1 cellular context compared by ENCODE assay signal in the genomic region with DNA sequence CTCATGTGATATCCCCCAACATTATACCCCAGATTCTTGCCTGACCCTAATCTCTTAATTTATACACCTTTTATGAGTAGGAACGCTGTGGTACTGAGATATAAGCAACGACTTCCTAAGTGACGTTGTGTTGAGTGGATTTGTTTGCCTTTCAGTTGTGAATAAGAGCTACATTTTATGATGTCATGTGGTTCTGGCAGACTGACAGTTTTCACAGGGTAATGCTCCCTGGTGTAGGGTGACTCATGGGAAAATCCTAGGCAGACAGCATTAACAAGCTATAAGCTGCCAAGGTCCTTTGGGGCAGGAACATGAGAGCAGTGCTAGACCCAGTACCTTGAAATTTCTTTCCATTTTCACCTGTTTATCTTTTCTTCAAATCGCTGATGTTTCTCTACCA.
TF ChIP-seq lines count a peak whose summit lies in the region.

No MANE protein-coding gene starts in this region.

TF ChIP-seq in K562, 482 proteins besides CTCF, POLR2A, EP300 and RAD21 (continued from another document):
- TF ChIP-seq TFAM (CRISPR knock-in tag; conservative IDR thresholded peaks at IDR 0.05), result no peak
- no peak for TF ChIP-seq CBFA2T3 (IDR thresholded peaks at IDR 0.05)
- TF ChIP-seq HMG20A (CRISPR knock-in tag; conservative IDR thresholded peaks at IDR 0.05), result no peak
- TF ChIP-seq ZNF174 (CRISPR knock-in tag; IDR thresholded peaks at IDR 0.05), result no peak
- no peak for TF ChIP-seq MTF1 (CRISPR knock-in tag; IDR thresholded peaks at IDR 0.05; ENCODE audit: borderline replicate concordance)
- no peak for TF ChIP-seq STAT5B (CRISPR knock-in tag; IDR thresholded peaks at IDR 0.05)
- TF ChIP-seq MYBL2 (IDR thresholded peaks at IDR 0.05; ENCODE audit: low read depth), result no peak
- TF ChIP-seq MYBL2 (CRISPR knock-in tag; IDR thresholded peaks at IDR 0.05; ENCODE audit: borderline replicate concordance), result no peak
- TF ChIP-seq FOSL1 (tag; conservative IDR thresholded peaks at IDR 0.05), result peak; percentile 67
- TF ChIP-seq, protein P1, sequence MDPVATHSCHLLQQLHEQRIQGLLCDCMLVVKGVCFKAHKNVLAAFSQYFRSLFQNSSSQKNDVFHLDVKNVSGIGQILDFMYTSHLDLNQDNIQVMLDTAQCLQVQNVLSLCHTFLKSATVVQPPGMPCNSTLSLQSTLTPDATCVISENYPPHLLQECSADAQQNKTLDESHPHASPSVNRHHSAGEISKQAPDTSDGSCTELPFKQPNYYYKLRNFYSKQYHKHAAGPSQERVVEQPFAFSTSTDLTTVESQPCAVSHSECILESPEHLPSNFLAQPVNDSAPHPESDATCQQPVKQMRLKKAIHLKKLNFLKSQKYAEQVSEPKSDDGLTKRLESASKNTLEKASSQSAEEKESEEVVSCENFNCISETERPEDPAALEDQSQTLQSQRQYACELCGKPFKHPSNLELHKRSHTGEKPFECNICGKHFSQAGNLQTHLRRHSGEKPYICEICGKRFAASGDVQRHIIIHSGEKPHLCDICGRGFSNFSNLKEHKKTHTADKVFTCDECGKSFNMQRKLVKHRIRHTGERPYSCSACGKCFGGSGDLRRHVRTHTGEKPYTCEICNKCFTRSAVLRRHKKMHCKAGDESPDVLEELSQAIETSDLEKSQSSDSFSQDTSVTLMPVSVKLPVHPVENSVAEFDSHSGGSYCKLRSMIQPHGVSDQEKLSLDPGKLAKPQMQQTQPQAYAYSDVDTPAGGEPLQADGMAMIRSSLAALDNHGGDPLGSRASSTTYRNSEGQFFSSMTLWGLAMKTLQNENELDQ (CRISPR knock-in tag; IDR thresholded peaks at IDR 0.05; ENCODE audit: borderline replicate concordance), result no peak
- TF ChIP-seq, protein P2, sequence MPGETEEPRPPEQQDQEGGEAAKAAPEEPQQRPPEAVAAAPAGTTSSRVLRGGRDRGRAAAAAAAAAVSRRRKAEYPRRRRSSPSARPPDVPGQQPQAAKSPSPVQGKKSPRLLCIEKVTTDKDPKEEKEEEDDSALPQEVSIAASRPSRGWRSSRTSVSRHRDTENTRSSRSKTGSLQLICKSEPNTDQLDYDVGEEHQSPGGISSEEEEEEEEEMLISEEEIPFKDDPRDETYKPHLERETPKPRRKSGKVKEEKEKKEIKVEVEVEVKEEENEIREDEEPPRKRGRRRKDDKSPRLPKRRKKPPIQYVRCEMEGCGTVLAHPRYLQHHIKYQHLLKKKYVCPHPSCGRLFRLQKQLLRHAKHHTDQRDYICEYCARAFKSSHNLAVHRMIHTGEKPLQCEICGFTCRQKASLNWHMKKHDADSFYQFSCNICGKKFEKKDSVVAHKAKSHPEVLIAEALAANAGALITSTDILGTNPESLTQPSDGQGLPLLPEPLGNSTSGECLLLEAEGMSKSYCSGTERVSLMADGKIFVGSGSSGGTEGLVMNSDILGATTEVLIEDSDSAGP (CRISPR knock-in tag; IDR thresholded peaks at IDR 0.05), result no peak
- TF ChIP-seq OTX1 (CRISPR knock-in tag; IDR thresholded peaks at IDR 0.05), result no peak
- TF ChIP-seq SIN3A (IDR thresholded peaks at IDR 0.05; ENCODE audit: borderline replicate concordance in 2 of 2, control insufficient read depth in 1 of 2, low read depth in 2 of 2, low read length in 2 of 2), result no peak
- TF ChIP-seq RFX7 (CRISPR knock-in tag; IDR thresholded peaks at IDR 0.05), result no peak
- TF ChIP-seq PTBP1 (IDR thresholded peaks at IDR 0.05; ENCODE audit: low read depth, low read length), result no peak
- peak; percentile 27 for TF ChIP-seq MEIS2 (IDR thresholded peaks at IDR 0.05; ENCODE audit: partially characterized antibody)
- no peak for TF ChIP-seq PML (IDR thresholded peaks at IDR 0.05; ENCODE audit: low read length)
- no peak for TF ChIP-seq HNRNPUL1 (IDR thresholded peaks at IDR 0.05; ENCODE audit: low read length)
- TF ChIP-seq ZBTB1 (CRISPR knock-in tag; IDR thresholded peaks at IDR 0.05; ENCODE audit: borderline replicate concordance, low read depth), result no peak
- peak; percentile 26; the same call in 1 of the 2 replicates for TF ChIP-seq NFIC (IDR thresholded peaks at IDR 0.05)
- no peak for TF ChIP-seq ZNF197 (CRISPR knock-in tag; IDR thresholded peaks at IDR 0.05; ENCODE audit: low read depth)
- TF ChIP-seq, protein P3, sequence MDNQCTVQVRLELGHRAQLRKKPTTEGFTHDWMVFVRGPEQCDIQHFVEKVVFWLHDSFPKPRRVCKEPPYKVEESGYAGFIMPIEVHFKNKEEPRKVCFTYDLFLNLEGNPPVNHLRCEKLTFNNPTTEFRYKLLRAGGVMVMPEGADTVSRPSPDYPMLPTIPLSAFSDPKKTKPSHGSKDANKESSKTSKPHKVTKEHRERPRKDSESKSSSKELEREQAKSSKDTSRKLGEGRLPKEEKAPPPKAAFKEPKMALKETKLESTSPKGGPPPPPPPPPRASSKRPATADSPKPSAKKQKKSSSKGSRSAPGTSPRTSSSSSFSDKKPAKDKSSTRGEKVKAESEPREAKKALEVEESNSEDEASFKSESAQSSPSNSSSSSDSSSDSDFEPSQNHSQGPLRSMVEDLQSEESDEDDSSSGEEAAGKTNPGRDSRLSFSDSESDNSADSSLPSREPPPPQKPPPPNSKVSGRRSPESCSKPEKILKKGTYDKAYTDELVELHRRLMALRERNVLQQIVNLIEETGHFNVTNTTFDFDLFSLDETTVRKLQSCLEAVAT (IDR thresholded peaks at IDR 0.05), result no peak
- TF ChIP-seq FOS (IDR thresholded peaks at IDR 0.05; ENCODE audit: extremely low read depth, insufficient read length), result no peak
- TF ChIP-seq ETS2 (tag; IDR thresholded peaks at IDR 0.05; ENCODE audit: borderline replicate concordance, poor library complexity, severe bottlenecking), result no peak
- no peak for TF ChIP-seq MAZ (CRISPR knock-in tag; conservative IDR thresholded peaks at IDR 0.05 in 1 of 2, IDR thresholded peaks at IDR 0.05 in 1 of 2)
- TF ChIP-seq ILF3 (IDR thresholded peaks at IDR 0.05; ENCODE audit: borderline replicate concordance), result no peak
- TF ChIP-seq ATF1 (CRISPR knock-in tag; IDR thresholded peaks at IDR 0.05), result no peak
- TF ChIP-seq ATF1 (tag; IDR thresholded peaks at IDR 0.05), result 0 out of 2 replicates have a peak, but pooled peaks have one; percentile 28
- TF ChIP-seq, protein P4, sequence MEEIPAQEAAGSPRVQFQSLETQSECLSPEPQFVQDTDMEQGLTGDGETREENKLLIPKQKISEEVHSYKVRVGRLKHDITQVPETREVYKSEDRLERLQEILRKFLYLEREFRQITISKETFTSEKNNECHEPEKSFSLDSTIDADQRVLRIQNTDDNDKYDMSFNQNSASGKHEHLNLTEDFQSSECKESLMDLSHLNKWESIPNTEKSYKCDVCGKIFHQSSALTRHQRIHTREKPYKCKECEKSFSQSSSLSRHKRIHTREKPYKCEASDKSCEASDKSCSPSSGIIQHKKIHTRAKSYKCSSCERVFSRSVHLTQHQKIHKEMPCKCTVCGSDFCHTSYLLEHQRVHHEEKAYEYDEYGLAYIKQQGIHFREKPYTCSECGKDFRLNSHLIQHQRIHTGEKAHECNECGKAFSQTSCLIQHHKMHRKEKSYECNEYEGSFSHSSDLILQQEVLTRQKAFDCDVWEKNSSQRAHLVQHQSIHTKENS (CRISPR knock-in tag; IDR thresholded peaks at IDR 0.05), result no peak
- TF ChIP-seq, protein P5, sequence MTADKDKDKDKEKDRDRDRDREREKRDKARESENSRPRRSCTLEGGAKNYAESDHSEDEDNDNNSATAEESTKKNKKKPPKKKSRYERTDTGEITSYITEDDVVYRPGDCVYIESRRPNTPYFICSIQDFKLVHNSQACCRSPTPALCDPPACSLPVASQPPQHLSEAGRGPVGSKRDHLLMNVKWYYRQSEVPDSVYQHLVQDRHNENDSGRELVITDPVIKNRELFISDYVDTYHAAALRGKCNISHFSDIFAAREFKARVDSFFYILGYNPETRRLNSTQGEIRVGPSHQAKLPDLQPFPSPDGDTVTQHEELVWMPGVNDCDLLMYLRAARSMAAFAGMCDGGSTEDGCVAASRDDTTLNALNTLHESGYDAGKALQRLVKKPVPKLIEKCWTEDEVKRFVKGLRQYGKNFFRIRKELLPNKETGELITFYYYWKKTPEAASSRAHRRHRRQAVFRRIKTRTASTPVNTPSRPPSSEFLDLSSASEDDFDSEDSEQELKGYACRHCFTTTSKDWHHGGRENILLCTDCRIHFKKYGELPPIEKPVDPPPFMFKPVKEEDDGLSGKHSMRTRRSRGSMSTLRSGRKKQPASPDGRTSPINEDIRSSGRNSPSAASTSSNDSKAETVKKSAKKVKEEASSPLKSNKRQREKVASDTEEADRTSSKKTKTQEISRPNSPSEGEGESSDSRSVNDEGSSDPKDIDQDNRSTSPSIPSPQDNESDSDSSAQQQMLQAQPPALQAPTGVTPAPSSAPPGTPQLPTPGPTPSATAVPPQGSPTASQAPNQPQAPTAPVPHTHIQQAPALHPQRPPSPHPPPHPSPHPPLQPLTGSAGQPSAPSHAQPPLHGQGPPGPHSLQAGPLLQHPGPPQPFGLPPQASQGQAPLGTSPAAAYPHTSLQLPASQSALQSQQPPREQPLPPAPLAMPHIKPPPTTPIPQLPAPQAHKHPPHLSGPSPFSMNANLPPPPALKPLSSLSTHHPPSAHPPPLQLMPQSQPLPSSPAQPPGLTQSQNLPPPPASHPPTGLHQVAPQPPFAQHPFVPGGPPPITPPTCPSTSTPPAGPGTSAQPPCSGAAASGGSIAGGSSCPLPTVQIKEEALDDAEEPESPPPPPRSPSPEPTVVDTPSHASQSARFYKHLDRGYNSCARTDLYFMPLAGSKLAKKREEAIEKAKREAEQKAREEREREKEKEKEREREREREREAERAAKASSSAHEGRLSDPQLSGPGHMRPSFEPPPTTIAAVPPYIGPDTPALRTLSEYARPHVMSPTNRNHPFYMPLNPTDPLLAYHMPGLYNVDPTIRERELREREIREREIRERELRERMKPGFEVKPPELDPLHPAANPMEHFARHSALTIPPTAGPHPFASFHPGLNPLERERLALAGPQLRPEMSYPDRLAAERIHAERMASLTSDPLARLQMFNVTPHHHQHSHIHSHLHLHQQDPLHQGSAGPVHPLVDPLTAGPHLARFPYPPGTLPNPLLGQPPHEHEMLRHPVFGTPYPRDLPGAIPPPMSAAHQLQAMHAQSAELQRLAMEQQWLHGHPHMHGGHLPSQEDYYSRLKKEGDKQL (CRISPR knock-in tag; IDR thresholded peaks at IDR 0.05; ENCODE audit: borderline replicate concordance), result no peak
- TF ChIP-seq GABPA (tag; conservative IDR thresholded peaks at IDR 0.05; ENCODE audit: low read depth), result no peak
- TF ChIP-seq NUFIP1 (IDR thresholded peaks at IDR 0.05; ENCODE audit: partially characterized antibody), result no peak
